ENCODE assay signal across 7 cellular contexts in the genomic region with DNA sequence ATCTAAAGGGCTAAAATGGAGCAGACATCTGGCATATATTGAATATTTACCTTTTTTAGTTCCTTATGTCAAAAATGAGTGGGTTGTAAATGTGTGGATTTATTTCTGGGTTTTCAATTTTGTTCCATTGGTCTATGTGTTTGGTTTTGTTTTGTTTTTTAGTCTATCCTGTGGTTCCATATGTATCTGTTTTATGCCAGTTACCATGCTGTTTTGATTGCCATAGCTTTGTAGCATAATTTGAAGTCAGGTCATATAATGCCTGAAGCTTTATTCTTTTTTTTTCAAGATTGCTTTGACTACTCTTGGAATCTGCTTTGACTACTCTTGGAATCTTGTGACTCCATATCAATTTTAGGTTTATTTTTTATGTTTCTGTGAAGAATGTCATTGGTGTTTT.
"Had no signal": no experiment of that assay in that cellular context is flagged by ENCODE, and none has a peak within 500 bp of the region (broad histone marks: within the 10 kb centered on the region; RNA-seq: fewer than 3 reads in every experiment).

No MANE protein-coding gene starts in this region.

- H3K4me3 ChIP-seq: GM12878 had no signal

- FAIRE-seq: GM12878, GM12891, GM12892, GM18507, GM19239 had no signal

- DNase-seq: GDM1, GF-D8 had no signal

- ATAC-seq: GM12878 had no signal
